ENCODE assay signal across 1 cellular context in genomic region chr7:44995555-44996493, GRCh38.
TF ChIP-seq lines count a peak whose summit lies in the region.

No MANE protein-coding gene starts in this region.

TF ChIP-seq in GM12878, 131 proteins besides CTCF, POLR2A, EP300 and RAD21 (continued from another document):
- TF ChIP-seq NKRF (conservative IDR thresholded peaks at IDR 0.05) (no peak), SIN3A (IDR thresholded peaks at IDR 0.05; ENCODE audit: low read depth, low read length) (no peak), RUNX3 (IDR thresholded peaks at IDR 0.05; ENCODE audit: low read length) (peak; percentile 85), MTA2 (IDR thresholded peaks at IDR 0.05; ENCODE audit: low read depth) (peak; percentile 46; the same call in 1 of the 2 replicates), BHLHE40 (IDR thresholded peaks at IDR 0.05; ENCODE audit: borderline replicate concordance in 1 of 2, low read depth in 2 of 2, low read length in 1 of 2) (peak in 1 of 2 experiments; percentile 30; a peak in 1 of 4 replicates), JUND (IDR thresholded peaks at IDR 0.05; ENCODE audit: low read depth, low read length) (no peak), LARP7 (IDR thresholded peaks at IDR 0.05) (no peak), TAF1 (IDR thresholded peaks at IDR 0.05; ENCODE audit: borderline replicate concordance, low read depth, low read length) (no peak), MAX (IDR thresholded peaks at IDR 0.05; ENCODE audit: low read depth, low read length) (no peak), TBL1XR1 (IDR thresholded peaks at IDR 0.05; ENCODE audit: low read depth, low read length) (0 out of 2 replicates have a peak, but pooled peaks have one; percentile 16), MEF2A (IDR thresholded peaks at IDR 0.05; ENCODE audit: insufficient read depth, low read depth, low read length) (0 out of 2 replicates have a peak, but pooled peaks have one; percentile 16), DPF2 (IDR thresholded peaks at IDR 0.05) (peak; percentile 53; the same call in 1 of the 2 replicates), RELA (IDR thresholded peaks at IDR 0.05; ENCODE audit: borderline replicate concordance, partially characterized antibody) (no peak), WRNIP1 (IDR thresholded peaks at IDR 0.05; ENCODE audit: borderline replicate concordance, low read depth, low read length) (no peak), NRF1 (conservative IDR thresholded peaks at IDR 0.05; ENCODE audit: low read depth, low read length) (no peak), SUZ12 (IDR thresholded peaks at IDR 0.05; ENCODE audit: unreplicated experiment) (no peak), BCLAF1 (IDR thresholded peaks at IDR 0.05) (no peak), FOXM1 (IDR thresholded peaks at IDR 0.05; ENCODE audit: low read depth, low read length) (0 out of 2 replicates have a peak, but pooled peaks have one; percentile 29), E2F8 (IDR thresholded peaks at IDR 0.05; ENCODE audit: low read depth, partially characterized antibody) (no peak), POU2F2 (IDR thresholded peaks at IDR 0.05; ENCODE audit: borderline replicate concordance, low read depth, low read length) (peak; percentile 77; the same call in 2 of the 3 replicates), ZNF384 (IDR thresholded peaks at IDR 0.05; ENCODE audit: borderline replicate concordance, low read depth, low read length) (0 out of 2 replicates have a peak, but pooled peaks have one; percentile 33), NR2F1 (conservative IDR thresholded peaks at IDR 0.05) (no peak), CEBPB (IDR thresholded peaks at IDR 0.05; ENCODE audit: borderline replicate concordance in 1 of 2, low read depth in 2 of 2, low read length in 2 of 2) (no peak), TCF3 (IDR thresholded peaks at IDR 0.05; ENCODE audit: borderline replicate concordance, insufficient read depth, low read depth, low read length) (no peak), ZNF207 (IDR thresholded peaks at IDR 0.05; ENCODE audit: borderline replicate concordance) (no peak), EED (IDR thresholded peaks at IDR 0.05; ENCODE audit: low read depth) (0 out of 2 replicates have a peak, but pooled peaks have one; percentile 29), CREB1 (IDR thresholded peaks at IDR 0.05; ENCODE audit: low read depth) (no peak), EGR1 (IDR thresholded peaks at IDR 0.05; ENCODE audit: borderline replicate concordance in 1 of 2, low read depth in 2 of 2, low read length in 2 of 2) (no peak), HDAC2 (IDR thresholded peaks at IDR 0.05) (no peak), BCL11A (IDR thresholded peaks at IDR 0.05; ENCODE audit: low read depth, low read length) (no peak), GABPA (IDR thresholded peaks at IDR 0.05; ENCODE audit: low read depth) (no peak), ATF7 (IDR thresholded peaks at IDR 0.05; ENCODE audit: low read depth) (peak; percentile 68), NFIC (IDR thresholded peaks at IDR 0.05; ENCODE audit: low read depth, low read length) (peak; percentile 67), MEF2B (IDR thresholded peaks at IDR 0.05; ENCODE audit: partially characterized antibody, poor library complexity, severe bottlenecking) (peak; percentile 38)
- TF ChIP-seq, protein P1, sequence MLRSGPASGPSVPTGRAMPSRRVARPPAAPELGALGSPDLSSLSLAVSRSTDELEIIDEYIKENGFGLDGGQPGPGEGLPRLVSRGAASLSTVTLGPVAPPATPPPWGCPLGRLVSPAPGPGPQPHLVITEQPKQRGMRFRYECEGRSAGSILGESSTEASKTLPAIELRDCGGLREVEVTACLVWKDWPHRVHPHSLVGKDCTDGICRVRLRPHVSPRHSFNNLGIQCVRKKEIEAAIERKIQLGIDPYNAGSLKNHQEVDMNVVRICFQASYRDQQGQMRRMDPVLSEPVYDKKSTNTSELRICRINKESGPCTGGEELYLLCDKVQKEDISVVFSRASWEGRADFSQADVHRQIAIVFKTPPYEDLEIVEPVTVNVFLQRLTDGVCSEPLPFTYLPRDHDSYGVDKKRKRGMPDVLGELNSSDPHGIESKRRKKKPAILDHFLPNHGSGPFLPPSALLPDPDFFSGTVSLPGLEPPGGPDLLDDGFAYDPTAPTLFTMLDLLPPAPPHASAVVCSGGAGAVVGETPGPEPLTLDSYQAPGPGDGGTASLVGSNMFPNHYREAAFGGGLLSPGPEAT (IDR thresholded peaks at IDR 0.05; ENCODE audit: low read depth) = no peak
- TF ChIP-seq, protein P2, sequence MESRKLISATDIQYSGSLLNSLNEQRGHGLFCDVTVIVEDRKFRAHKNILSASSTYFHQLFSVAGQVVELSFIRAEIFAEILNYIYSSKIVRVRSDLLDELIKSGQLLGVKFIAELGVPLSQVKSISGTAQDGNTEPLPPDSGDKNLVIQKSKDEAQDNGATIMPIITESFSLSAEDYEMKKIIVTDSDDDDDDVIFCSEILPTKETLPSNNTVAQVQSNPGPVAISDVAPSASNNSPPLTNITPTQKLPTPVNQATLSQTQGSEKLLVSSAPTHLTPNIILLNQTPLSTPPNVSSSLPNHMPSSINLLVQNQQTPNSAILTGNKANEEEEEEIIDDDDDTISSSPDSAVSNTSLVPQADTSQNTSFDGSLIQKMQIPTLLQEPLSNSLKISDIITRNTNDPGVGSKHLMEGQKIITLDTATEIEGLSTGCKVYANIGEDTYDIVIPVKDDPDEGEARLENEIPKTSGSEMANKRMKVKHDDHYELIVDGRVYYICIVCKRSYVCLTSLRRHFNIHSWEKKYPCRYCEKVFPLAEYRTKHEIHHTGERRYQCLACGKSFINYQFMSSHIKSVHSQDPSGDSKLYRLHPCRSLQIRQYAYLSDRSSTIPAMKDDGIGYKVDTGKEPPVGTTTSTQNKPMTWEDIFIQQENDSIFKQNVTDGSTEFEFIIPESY (IDR thresholded peaks at IDR 0.05) = no peak
- TF ChIP-seq, protein P3, sequence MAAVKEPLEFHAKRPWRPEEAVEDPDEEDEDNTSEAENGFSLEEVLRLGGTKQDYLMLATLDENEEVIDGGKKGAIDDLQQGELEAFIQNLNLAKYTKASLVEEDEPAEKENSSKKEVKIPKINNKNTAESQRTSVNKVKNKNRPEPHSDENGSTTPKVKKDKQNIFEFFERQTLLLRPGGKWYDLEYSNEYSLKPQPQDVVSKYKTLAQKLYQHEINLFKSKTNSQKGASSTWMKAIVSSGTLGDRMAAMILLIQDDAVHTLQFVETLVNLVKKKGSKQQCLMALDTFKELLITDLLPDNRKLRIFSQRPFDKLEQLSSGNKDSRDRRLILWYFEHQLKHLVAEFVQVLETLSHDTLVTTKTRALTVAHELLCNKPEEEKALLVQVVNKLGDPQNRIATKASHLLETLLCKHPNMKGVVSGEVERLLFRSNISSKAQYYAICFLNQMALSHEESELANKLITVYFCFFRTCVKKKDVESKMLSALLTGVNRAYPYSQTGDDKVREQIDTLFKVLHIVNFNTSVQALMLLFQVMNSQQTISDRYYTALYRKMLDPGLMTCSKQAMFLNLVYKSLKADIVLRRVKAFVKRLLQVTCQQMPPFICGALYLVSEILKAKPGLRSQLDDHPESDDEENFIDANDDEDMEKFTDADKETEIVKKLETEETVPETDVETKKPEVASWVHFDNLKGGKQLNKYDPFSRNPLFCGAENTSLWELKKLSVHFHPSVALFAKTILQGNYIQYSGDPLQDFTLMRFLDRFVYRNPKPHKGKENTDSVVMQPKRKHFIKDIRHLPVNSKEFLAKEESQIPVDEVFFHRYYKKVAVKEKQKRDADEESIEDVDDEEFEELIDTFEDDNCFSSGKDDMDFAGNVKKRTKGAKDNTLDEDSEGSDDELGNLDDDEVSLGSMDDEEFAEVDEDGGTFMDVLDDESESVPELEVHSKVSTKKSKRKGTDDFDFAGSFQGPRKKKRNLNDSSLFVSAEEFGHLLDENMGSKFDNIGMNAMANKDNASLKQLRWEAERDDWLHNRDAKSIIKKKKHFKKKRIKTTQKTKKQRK (IDR thresholded peaks at IDR 0.05; ENCODE audit: low read depth, low read length) = no peak
- TF ChIP-seq, protein P4, sequence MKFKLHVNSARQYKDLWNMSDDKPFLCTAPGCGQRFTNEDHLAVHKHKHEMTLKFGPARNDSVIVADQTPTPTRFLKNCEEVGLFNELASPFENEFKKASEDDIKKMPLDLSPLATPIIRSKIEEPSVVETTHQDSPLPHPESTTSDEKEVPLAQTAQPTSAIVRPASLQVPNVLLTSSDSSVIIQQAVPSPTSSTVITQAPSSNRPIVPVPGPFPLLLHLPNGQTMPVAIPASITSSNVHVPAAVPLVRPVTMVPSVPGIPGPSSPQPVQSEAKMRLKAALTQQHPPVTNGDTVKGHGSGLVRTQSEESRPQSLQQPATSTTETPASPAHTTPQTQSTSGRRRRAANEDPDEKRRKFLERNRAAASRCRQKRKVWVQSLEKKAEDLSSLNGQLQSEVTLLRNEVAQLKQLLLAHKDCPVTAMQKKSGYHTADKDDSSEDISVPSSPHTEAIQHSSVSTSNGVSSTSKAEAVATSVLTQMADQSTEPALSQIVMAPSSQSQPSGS (IDR thresholded peaks at IDR 0.05; ENCODE audit: low read length) = peak; percentile 58
- TF ChIP-seq, protein P5, sequence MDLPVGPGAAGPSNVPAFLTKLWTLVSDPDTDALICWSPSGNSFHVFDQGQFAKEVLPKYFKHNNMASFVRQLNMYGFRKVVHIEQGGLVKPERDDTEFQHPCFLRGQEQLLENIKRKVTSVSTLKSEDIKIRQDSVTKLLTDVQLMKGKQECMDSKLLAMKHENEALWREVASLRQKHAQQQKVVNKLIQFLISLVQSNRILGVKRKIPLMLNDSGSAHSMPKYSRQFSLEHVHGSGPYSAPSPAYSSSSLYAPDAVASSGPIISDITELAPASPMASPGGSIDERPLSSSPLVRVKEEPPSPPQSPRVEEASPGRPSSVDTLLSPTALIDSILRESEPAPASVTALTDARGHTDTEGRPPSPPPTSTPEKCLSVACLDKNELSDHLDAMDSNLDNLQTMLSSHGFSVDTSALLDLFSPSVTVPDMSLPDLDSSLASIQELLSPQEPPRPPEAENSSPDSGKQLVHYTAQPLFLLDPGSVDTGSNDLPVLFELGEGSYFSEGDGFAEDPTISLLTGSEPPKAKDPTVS (IDR thresholded peaks at IDR 0.05; ENCODE audit: low read depth, low read length) = no peak
